In the genomic region with DNA sequence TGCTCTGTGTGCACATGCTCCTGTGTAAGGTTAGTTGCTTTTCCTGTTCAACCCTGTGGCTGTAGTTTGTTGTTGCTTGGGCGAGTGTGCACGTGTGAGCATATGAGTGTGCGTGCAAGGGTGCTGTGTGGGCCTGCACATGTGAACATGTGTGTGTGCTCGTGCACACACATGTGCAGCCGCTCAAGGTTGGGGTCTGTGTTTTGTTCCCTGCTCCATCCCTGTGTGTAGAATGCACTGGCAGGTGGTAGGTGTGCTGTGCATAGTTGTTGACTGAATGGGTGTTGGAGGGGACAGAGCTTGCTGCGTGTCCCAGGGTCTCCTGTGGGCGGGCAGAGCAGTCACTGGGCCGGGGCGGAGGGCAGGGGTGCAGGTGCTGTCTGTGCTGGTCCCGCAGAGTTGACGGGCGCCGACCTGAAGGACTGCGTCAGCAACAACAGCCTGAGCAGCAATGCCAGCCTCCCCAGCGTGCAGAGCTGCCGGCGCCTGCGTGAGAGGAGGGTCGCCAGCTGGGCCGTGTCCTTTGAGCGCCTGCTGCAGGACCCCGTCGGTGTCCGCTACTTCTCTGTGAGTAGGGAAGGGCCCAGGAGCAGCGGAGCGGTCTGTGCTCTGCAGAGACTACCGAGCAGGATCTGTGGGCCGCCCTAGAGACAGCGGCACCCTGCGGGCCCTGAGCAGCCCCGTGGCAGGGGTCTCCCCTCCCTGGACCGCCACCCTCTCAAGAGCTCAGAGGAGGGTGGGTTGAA, we compare ENCODE assay signal across 29 cellular contexts. TPM values are rescaled to one million over a fixed set of nuclear protein-coding genes. Genes with fewer than 3 reads are reported as not detected.
A peak's percentile ranks its signal among the peaks of the same experiment; 100 is the strongest.
DNase-seq lines count a peak whose midpoint lies in the region; ATAC-seq, FAIRE-seq and TF ChIP-seq lines count a peak whose summit lies in the region.
"Had no signal": no experiment of that assay in that cellular context is flagged by ENCODE, and none has a peak within 500 bp of the region (broad histone marks: within the 10 kb centered on the region; RNA-seq: fewer than 3 reads in every experiment).

No MANE protein-coding gene starts in this region.

- FAIRE-seq in kidney (lab: Jason Lieb, UNC) = no peak
- FAIRE-seq: GM12878, small intestine had no signal

- H3K9ac ChIP-seq in kidney (ENCODE audit: low read length in 2 of 2) = no peak overlapping the region
- H3K9ac ChIP-seq: GM23248 had no signal

- CTCF ChIA-PET in RWPE1 (lab: Yijun Ruan, JAX) = interaction anchor here (0.6 kb wide), 1 partner anchor 29 kb away, joined by 3 read pairs; no protein-coding TSS in a partner anchor

- peak overlapping the region in 1 of 7 donors; percentile 24 for H3K27ac Mint-ChIP-seq in CD14-positive monocyte
- no peak overlapping the region for H3K27ac Mint-ChIP-seq in activated naive CD8-positive, alpha-beta T cell treated with anti-CD3 and anti-CD28 coated beads, Interleukin-2, amount 50 U/mL, for 24 hours
- no peak overlapping the region for H3K27ac Mint-ChIP-seq in activated CD4-positive, alpha-beta T cell treated with anti-CD3 and anti-CD28 coated beads, Interleukin-2, amount 10 ng/mL, durations not matched to agents 24 days and 14 days
- H3K27ac Mint-ChIP-seq: activated T-cell treated with anti-CD3 and anti-CD28 coated beads, Interleukin-2, amount 50 U/mL, for 72 hours; CD8-positive, alpha-beta T cell; stimulated activated naive CD8-positive, alpha-beta T cell treated with anti-CD3 and anti-CD28 coated beads, Interleukin-15, Interleukin-2, amounts not matched to agents 100 ng/mL and 50 ng/mL, for 24 hours had no signal

- H3K9me3 ChIP-seq in kidney (ENCODE audit: control insufficient read depth in 1 of 2, low read length in 2 of 2) (no peaks in the 10 kb centered on the region), ovary (no peaks in the 10 kb centered on the region)
- H3K9me3 ChIP-seq: body of pancreas, heart right ventricle, transverse colon had no signal

- H3K4me3 ChIP-seq in kidney (ENCODE audit: low read length in 2 of 2) (no peak overlapping the region), ovary (no peak overlapping the region)
- H3K4me3 ChIP-seq: body of pancreas, coronary artery, GM12878, GM23248, heart right ventricle, PC-9, SK-N-MC, transverse colon had no signal

- H3K27me3 Mint-ChIP-seq in CD14-positive monocyte (ENCODE audit: low read depth in 3 of 3) = peaks cover 0 to 6% (median 0%) of the 10 kb centered on the region in 3 donors
- H3K27me3 Mint-ChIP-seq in activated naive CD8-positive, alpha-beta T cell treated with anti-CD3 and anti-CD28 coated beads, Interleukin-2, amount 50 U/mL, for 24 hours = no peaks in the 10 kb centered on the region
- H3K27me3 Mint-ChIP-seq in activated CD4-positive, alpha-beta T cell treated with anti-CD3 and anti-CD28 coated beads, Interleukin-2, amount 10 ng/mL, durations not matched to agents 24 days and 14 days = no peaks in the 10 kb centered on the region
- H3K27me3 Mint-ChIP-seq: stimulated activated naive CD8-positive, alpha-beta T cell treated with anti-CD3 and anti-CD28 coated beads, Interleukin-15, Interleukin-2, amounts not matched to agents 100 ng/mL and 50 ng/mL, for 24 hours had no signal

- no peak overlapping the region for H3K4me3 Mint-ChIP-seq in CD14-positive monocyte
- H3K4me3 Mint-ChIP-seq in activated naive CD8-positive, alpha-beta T cell treated with anti-CD3 and anti-CD28 coated beads, Interleukin-2, amount 50 U/mL, for 24 hours = no peak overlapping the region
- H3K4me3 Mint-ChIP-seq in activated CD4-positive, alpha-beta T cell treated with anti-CD3 and anti-CD28 coated beads, Interleukin-2, amount 10 ng/mL, durations not matched to agents 24 days and 14 days = no peak overlapping the region
- H3K4me3 Mint-ChIP-seq: activated T-cell treated with anti-CD3 and anti-CD28 coated beads, Interleukin-2, amount 50 U/mL, for 72 hours; CD8-positive, alpha-beta T cell; stimulated activated naive CD8-positive, alpha-beta T cell treated with anti-CD3 and anti-CD28 coated beads, Interleukin-15, Interleukin-2, amounts not matched to agents 100 ng/mL and 50 ng/mL, for 24 hours had no signal

- POLR2A ChIA-PET in RWPE1 (lab: Yijun Ruan, JAX; ENCODE audit: low non-redundant PET) = no interaction called here

- no peak for TF ChIP-seq EP300 in ovary (IDR thresholded peaks at IDR 0.05)

- H3K36me3 Mint-ChIP-seq in CD14-positive monocyte = peaks cover 32 to 37% of the 10 kb centered on the region in 2 donors
- H3K36me3 Mint-ChIP-seq in activated naive CD8-positive, alpha-beta T cell treated with anti-CD3 and anti-CD28 coated beads, Interleukin-2, amount 50 U/mL, for 24 hours (ENCODE audit: low read depth) = no peaks in the 10 kb centered on the region
- H3K36me3 Mint-ChIP-seq in activated CD4-positive, alpha-beta T cell treated with anti-CD3 and anti-CD28 coated beads, Interleukin-2, amount 10 ng/mL, durations not matched to agents 24 days and 14 days (ENCODE audit: low read depth) = no peaks in the 10 kb centered on the region

- WGBS in ovary, 3 donors = 75 to 90% (median 81%) methylated on average over 32 of the region's 32 CpGs

- peaks cover 0 to 3% (median 0%) of the 10 kb centered on the region in 7 donors for H3K9me3 Mint-ChIP-seq in CD14-positive monocyte
- no peaks in the 10 kb centered on the region for H3K9me3 Mint-ChIP-seq in activated naive CD8-positive, alpha-beta T cell treated with anti-CD3 and anti-CD28 coated beads, Interleukin-2, amount 50 U/mL, for 24 hours
- H3K9me3 Mint-ChIP-seq in activated CD4-positive, alpha-beta T cell treated with anti-CD3 and anti-CD28 coated beads, Interleukin-2, amount 10 ng/mL, durations not matched to agents 24 days and 14 days = no peaks in the 10 kb centered on the region
- H3K9me3 Mint-ChIP-seq: activated T-cell treated with anti-CD3 and anti-CD28 coated beads, Interleukin-2, amount 50 U/mL, for 72 hours; CD8-positive, alpha-beta T cell; stimulated activated naive CD8-positive, alpha-beta T cell treated with anti-CD3 and anti-CD28 coated beads, Interleukin-15, Interleukin-2, amounts not matched to agents 100 ng/mL and 50 ng/mL, for 24 hours had no signal

- no peak for ATAC-seq in activated naive CD8-positive, alpha-beta T cell treated with anti-CD3 and anti-CD28 coated beads, Interleukin-2, amount 50 U/mL, for 24 hours
- ATAC-seq in omental fat pad (ENCODE audit: low FRiP score) = no peak
- ATAC-seq: activated CD4-positive, CD25-positive, alpha-beta regulatory T cell treated with anti-CD3 and anti-CD28 coated beads, Interleukin-2, amount 50 U/mL, for 24 hours; activated T-cell treated with anti-CD3 and anti-CD28 coated beads, Interleukin-2, amount 50 U/mL, for 72 hours; body of pancreas; CD8-positive, alpha-beta T cell had no signal

- 0 out of 2 replicates have a peak overlapping the region, but pooled peaks have one; percentile 11 for H3K27ac ChIP-seq in RWPE1
- no peak overlapping the region for H3K27ac ChIP-seq in kidney (ENCODE audit: low read depth in 2 of 2, low read length in 2 of 2)
- H3K27ac ChIP-seq in ovary = no peak overlapping the region
- H3K27ac ChIP-seq: body of pancreas, coronary artery, GM23248, heart right ventricle, PC-9, SK-N-MC, transverse colon had no signal

- TF ChIP-seq POLR2A in ovary (IDR thresholded peaks at IDR 0.05) = no peak

- H3K4me1 Mint-ChIP-seq in CD14-positive monocyte = peaks cover 13% of the 10 kb centered on the region
- no peaks in the 10 kb centered on the region for H3K4me1 Mint-ChIP-seq in activated naive CD8-positive, alpha-beta T cell treated with anti-CD3 and anti-CD28 coated beads, Interleukin-2, amount 50 U/mL, for 24 hours
- H3K4me1 Mint-ChIP-seq in activated CD4-positive, alpha-beta T cell treated with anti-CD3 and anti-CD28 coated beads, Interleukin-2, amount 10 ng/mL, durations not matched to agents 24 days and 14 days = no peaks in the 10 kb centered on the region

- intact Hi-C loops in CD14-positive monocyte (cut with micrococcal nuclease) = no loop called here
- intact Hi-C loops in kidney (cut with DNase I) = no loop called here
- intact Hi-C loops in ovary (cut with DNase I) = no loop called here
- intact Hi-C loops in activated CD4-positive, alpha-beta T cell treated with anti-CD3 and anti-CD28 coated beads, Interleukin-2, amount 10 ng/mL, durations not matched to agents 24 days and 14 days (cut with micrococcal nuclease) = no loop called here

- DNase-seq in CD14-positive monocyte (ENCODE audit: low spot score) (peak; percentile 34), RWPE1 (ENCODE audit: low spot score) (no peak), kidney (peak; percentile 69), ovary (peak in 4 of 5 donors; percentile 14 to 50 (median 33)), kidney tubule cell (ENCODE audit: low spot score) (no peak), omental fat pad (ENCODE audit: low spot score) (no peak)
- no peak for DNase-seq in activated naive CD8-positive, alpha-beta T cell treated with anti-CD3 and anti-CD28 coated beads, Interleukin-2, amount 50 U/mL, for 24 hours
- DNase-seq in activated CD4-positive, alpha-beta T cell treated with anti-CD3 and anti-CD28 coated beads, Interleukin-2, amount 10 ng/mL, durations not matched to agents 24 days and 14 days = no peak
- DNase-seq: activated CD8-positive, alpha-beta memory T cell treated with anti-CD3 and anti-CD28 coated beads for 24 hours; activated T-cell treated with anti-CD3 and anti-CD28 coated beads, Interleukin-2, amount 50 U/mL, for 72 hours; CD8-positive, alpha-beta T cell; GM23248; KG1; mammary epithelial cell; NCI-H1694 treated with DMSO at 0.1 percent for 48 hours; NCI-H226; NCI-H82; PC-9; small intestine; stimulated activated CD4-positive, alpha-beta T cell treated with anti-CD3 and anti-CD28 coated beads, Interleukin-2, amount 100 ng/mL, for 48 hours; T-helper 9 cell; transverse colon had no signal

- H3K36me3 ChIP-seq in kidney (ENCODE audit: control insufficient read depth in 1 of 2, insufficient read depth in 2 of 2, low read length in 2 of 2) = peaks cover 10 to 20% of the 10 kb centered on the region in 2 donors
- H3K36me3 ChIP-seq in ovary = no peaks in the 10 kb centered on the region

- TF ChIP-seq CTCF in CD14-positive monocyte (IDR thresholded peaks at IDR 0.05) = no peak
- no peak for TF ChIP-seq CTCF in RWPE1 (conservative IDR thresholded peaks at IDR 0.05; ENCODE audit: low read depth)
- TF ChIP-seq CTCF in kidney (IDR thresholded peaks at IDR 0.05; ENCODE audit: borderline replicate concordance, extremely low read depth, insufficient read depth) = no peak
- no peak for TF ChIP-seq CTCF in ovary (IDR thresholded peaks at IDR 0.05)
- no peak for TF ChIP-seq CTCF in omental fat pad (IDR thresholded peaks at IDR 0.05)

- H3K27me3 ChIP-seq in ovary = no peaks in the 10 kb centered on the region
- H3K27me3 ChIP-seq: body of pancreas, heart right ventricle, transverse colon had no signal

- H3K4me1 ChIP-seq in kidney (ENCODE audit: control insufficient read depth in 1 of 2, insufficient read depth in 1 of 2, low read depth in 1 of 2, low read length in 2 of 2) = no peaks in the 10 kb centered on the region
- peaks cover 8% of the 10 kb centered on the region for H3K4me1 ChIP-seq in ovary (ENCODE audit: insufficient read depth)
- H3K4me1 ChIP-seq: body of pancreas, transverse colon had no signal

RNA-seq across cellular contexts. Expression of a gene that starts 27.9 kb away (rescaled TPM):
- polyA plus RNA-seq in CD14-positive monocyte (not detected), kidney (ENCODE audit: insufficient read depth, low read depth, low replicate concordance) (0.86 TPM), ovary (1 to 10 TPM in 1 of 2 donors, not detected in 1; 1.1 TPM)
- total RNA-seq in kidney (1.6 TPM), ovary (1 to 10 TPM in 1 of 7 donors, under 1 TPM in 5, not detected in 1; 0.15 to 2.1 (median 0.47) TPM), omental fat pad (not detected)
- total RNA-seq in activated CD4-positive, alpha-beta T cell treated with anti-CD3 and anti-CD28 coated beads, Interleukin-2, amount 10 ng/mL, durations not matched to agents 24 days and 14 days = not detected in 2 replicates
- total RNA-seq: CD8-positive, alpha-beta T cell; GM23248; mammary epithelial cell; transverse colon had no signal
- polyA plus RNA-seq: GM12878, GM23248, mammary epithelial cell had no signal

RNA-seq across cellular contexts. Expression of a gene that starts 49.3 kb away (rescaled TPM):
- polyA plus RNA-seq in CD14-positive monocyte = not detected
- total RNA-seq in kidney = 7.0 TPM
- polyA plus RNA-seq in kidney (ENCODE audit: insufficient read depth, low read depth, low replicate concordance) = 1.2 TPM
- 10 to 100 TPM in 2 of 7 donors, 1 to 10 TPM in 2, under 1 TPM in 1, not detected in 2; 0.24 to 33.4 (median 2.5) TPM for total RNA-seq in ovary
- under 1 TPM in 1 of 2 donors, not detected in 1; 0.19 TPM for polyA plus RNA-seq in ovary
- not detected in 2 replicates for total RNA-seq in activated CD4-positive, alpha-beta T cell treated with anti-CD3 and anti-CD28 coated beads, Interleukin-2, amount 10 ng/mL, durations not matched to agents 24 days and 14 days
- total RNA-seq in omental fat pad = not detected
- total RNA-seq: activated T-cell treated with anti-CD3 and anti-CD28 coated beads, Interleukin-2, amount 50 U/mL, for 72 hours; CD8-positive, alpha-beta T cell; GM23248 had no signal
- polyA plus RNA-seq: GM23248 had no signal

Comparison
In these comparisons a context has a peak if more than half of its experiments do, and no peak if none do; other contexts are left out.
1. DNase-seq: peak in CD14-positive monocyte (single experiment), kidney (single experiment) and ovary (4 of 5); none in RWPE1 (single experiment), activated naive CD8-positive, alpha-beta T cell treated with anti-CD3 and anti-CD28 coated beads, Interleukin-2, amount 50 U/mL, for 24 hours (single experiment), activated CD4-positive, alpha-beta T cell treated with anti-CD3 and anti-CD28 coated beads, Interleukin-2, amount 10 ng/mL, durations not matched to agents 24 days and 14 days (single experiment), kidney tubule cell (single experiment) and omental fat pad (single experiment).